11 cellular contexts compared by ENCODE assay signal in the genomic region with DNA sequence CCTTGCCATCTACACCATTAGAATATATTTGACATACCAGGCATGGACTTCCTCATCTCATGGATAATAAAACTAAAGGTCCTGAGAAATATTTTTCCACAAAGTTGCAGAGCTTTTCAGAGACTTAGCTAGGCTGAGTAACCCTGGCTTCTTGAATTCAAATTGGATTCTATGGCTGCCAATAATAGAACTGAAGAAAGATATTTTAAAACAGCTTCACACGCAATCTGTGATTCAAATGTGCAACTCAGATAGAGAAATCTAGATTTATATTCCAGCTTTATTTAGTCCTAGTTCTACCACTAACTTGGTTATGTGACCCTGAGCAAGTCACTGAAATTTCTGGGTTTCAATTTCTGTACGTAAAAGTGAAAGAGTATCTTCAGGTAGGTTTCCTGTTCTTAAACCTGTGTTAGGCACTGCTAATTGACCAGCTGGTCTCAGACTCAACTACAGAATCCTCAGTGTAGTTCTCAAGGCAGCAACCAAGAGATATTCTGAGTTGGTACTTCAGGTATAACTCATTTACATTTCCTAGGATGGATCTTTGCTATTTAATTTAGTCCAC.
DNase-seq lines count a peak whose midpoint lies in the region; ATAC-seq and TF ChIP-seq lines count a peak whose summit lies in the region.
"Had no signal": no experiment of that assay in that cellular context is flagged by ENCODE, and none has a peak within 500 bp of the region (broad histone marks: within the 10 kb centered on the region; RNA-seq: fewer than 3 reads in every experiment).

No MANE protein-coding gene starts in this region.

- H4K20me1 ChIP-seq in GM23248 (ENCODE audit: insufficient read depth) = no peaks in the 10 kb centered on the region

- H3K9me3 ChIP-seq in GM23248 (ENCODE audit: low read depth) = no peaks in the 10 kb centered on the region

- no peak overlapping the region for H2AFZ ChIP-seq in GM23248

- ATAC-seq in GM19351 (IDR thresholded peaks at IDR 0.05; ENCODE audit: unreplicated experiment) (peak; percentile 92), HG02610 (IDR thresholded peaks at IDR 0.05; ENCODE audit: unreplicated experiment) (peak; percentile 88), HG03175 (IDR thresholded peaks at IDR 0.05; ENCODE audit: unreplicated experiment) (peak; percentile 86)

- no peak overlapping the region for H3K27ac ChIP-seq in GM23248

- H3K4me1 ChIP-seq in GM23248 (ENCODE audit: insufficient read depth) = no peaks in the 10 kb centered on the region

- WGBS in GM23248 (ENCODE audit: low coverage in 1 of 2, low lambda C conversion rate in 2 of 2, missing lambda C conversion rate in 2 of 2), 2 experiments = 47 to 52% methylated on average over 2 of the region's 2 CpGs

- no peak overlapping the region for H3K4me2 ChIP-seq in GM23248 (ENCODE audit: unreplicated experiment)

- TF ChIP-seq CTCF in GM12865 (IDR thresholded peaks at IDR 0.05; ENCODE audit: insufficient read depth, low read depth, low read length, missing control alignments) = no peak

- no peak overlapping the region for H3K9ac ChIP-seq in GM23248

- no peaks in the 10 kb centered on the region for H3K9me2 ChIP-seq in GM23248 (ENCODE audit: insufficient read depth)

- intact Hi-C loops in posterior cingulate gyrus (cut with DNase I) = no loop called here

- no peaks in the 10 kb centered on the region for H3K27me3 ChIP-seq in GM23248 (replicated peaks; ENCODE audit: insufficient read depth)

- H3K4me3 ChIP-seq in GM12865 (ENCODE audit: low read depth, low read length) (no peak overlapping the region), GM23248 (no peak overlapping the region)

- in situ Hi-C loops in GM23248 (cut with MboI) = no loop called here

- no peaks in the 10 kb centered on the region for H3K79me2 ChIP-seq in GM23248 (ENCODE audit: insufficient read depth)

- H3F3A ChIP-seq in GM23248 (ENCODE audit: insufficient read depth) = no peaks in the 10 kb centered on the region

- DNase-seq in GM12865 (ENCODE audit: low read depth) (peak; percentile 86), posterior cingulate gyrus (no peak), GM23248 (no peak), NCI-H510A treated with DMSO at 0.1 percent for 48 hours (lab: John Stamatoyannopoulos, UW) (no peak), HUDEP-2 (lab: John Stamatoyannopoulos, UW; ENCODE audit: unreplicated experiment in 76 of 76) (no peak)
- DNase-seq: activated CD8-positive, alpha-beta memory T cell treated with anti-CD3 and anti-CD28 coated beads for 24 hours; DMS 273 treated with DMSO at 0.1 percent for 48 hours; NCI-H2029 treated with DMSO at 0.1 percent for 48 hours had no signal

- H3K36me3 ChIP-seq in GM23248 (ENCODE audit: low read depth) = no peaks in the 10 kb centered on the region
